ENCODE assay signal across 32 cellular contexts in genomic region chr7:54632696-54633095, GRCh38.
"Had no signal": no experiment of that assay in that cellular context is flagged by ENCODE, and none has a peak within 500 bp of the region (broad histone marks: within the 10 kb centered on the region; RNA-seq: fewer than 3 reads in every experiment).

No MANE protein-coding gene starts in this region.

- H3K9me3 ChIP-seq: gastroesophageal sphincter, neutrophil, thoracic aorta, uterus had no signal

- H3K27ac ChIP-seq: gastroesophageal sphincter, left lung, neutrophil, skin epidermis, thoracic aorta, uterus, WERI-Rb-1 had no signal

- DNase-seq: activated CD4-positive, alpha-beta memory T cell treated with anti-CD3 and anti-CD28 coated beads for 36 hours; activated CD4-positive, alpha-beta T cell treated with anti-CD3 and anti-CD28 coated beads, Interleukin-2, amount 10 ng/mL, durations not matched to agents 24 days and 14 days; activated CD4-positive, CD25-positive, alpha-beta regulatory T cell treated with anti-CD3 and anti-CD28 coated beads, Interleukin-2, amount 50 U/mL, for 72 hours; activated CD8-positive, alpha-beta memory T cell treated with anti-CD3 and anti-CD28 coated beads, Interleukin-2, amount 50 U/mL, for 4 hours; activated gamma-delta T cell; activated naive CD4-positive, alpha-beta T cell treated with anti-CD3 and anti-CD28 coated beads, Interleukin-2, amount 50 U/mL, for 16 hours; activated T-cell treated with anti-CD3 and anti-CD28 coated beads, Interleukin-2, amount 50 U/mL, for 1 hour; amniotic stem cell; caudate nucleus; cortex of kidney; effector memory CD8-positive, alpha-beta T cell; hippocampal formation; kidney glomerular epithelial cell; left lung; naive B cell; nephron progenitor cell; stimulated activated CD4-positive, alpha-beta T cell treated with anti-CD3 and anti-CD28 coated beads, Interleukin-4, amount 100 ng/mL, for 24 hours; T-helper 9 cell; uterus; WERI-Rb-1 had no signal

- H3K4me3 Mint-ChIP-seq: activated CD4-positive, alpha-beta memory T cell treated with anti-CD3 and anti-CD28 coated beads for 36 hours; activated CD4-positive, alpha-beta T cell treated with anti-CD3 and anti-CD28 coated beads, Interleukin-2, amount 10 ng/mL, durations not matched to agents 24 days and 14 days; effector memory CD8-positive, alpha-beta T cell; nephron progenitor cell; stimulated activated effector memory CD8-positive, alpha-beta T cell treated with anti-CD3 and anti-CD28 coated beads, Interleukin-12 subunit alpha, Interleukin-12 subunit beta, amount 100 ng/mL, for 72 hours; stimulated activated naive CD8-positive, alpha-beta T cell treated with anti-CD3 and anti-CD28 coated beads, Interleukin-15, Interleukin-2, amounts not matched to agents 100 ng/mL and 50 ng/mL, for 24 hours; T-helper 1 cell treated with Interleukin-12 subunit alpha and Interleukin-12 subunit beta and Interleukin-4 antibody, amounts not matched to agents 30 μg/mL and 1 μg/mL, for 36 hours; type B pancreatic cell had no signal

- H3K4me3 ChIP-seq: gastroesophageal sphincter, left lung, lung, skin epidermis, thoracic aorta, uterus had no signal

- H3K4me1 ChIP-seq: gastroesophageal sphincter, left lung, uterus had no signal

- ATAC-seq: effector memory CD8-positive, alpha-beta T cell; gastroesophageal sphincter; left lung; sciatic nerve; stimulated activated effector memory CD8-positive, alpha-beta T cell treated with anti-CD3 and anti-CD28 coated beads, Interleukin-12 subunit alpha, Interleukin-12 subunit beta, amount 100 ng/mL, for 72 hours had no signal

- H3K4me1 Mint-ChIP-seq: activated CD4-positive, alpha-beta T cell treated with anti-CD3 and anti-CD28 coated beads, Interleukin-2, amount 10 ng/mL, durations not matched to agents 24 days and 14 days; naive B cell; nephron progenitor cell; stimulated activated effector memory CD8-positive, alpha-beta T cell treated with anti-CD3 and anti-CD28 coated beads, Interleukin-12 subunit alpha, Interleukin-12 subunit beta, amount 100 ng/mL, for 72 hours had no signal

- H3K27me3 ChIP-seq: gastroesophageal sphincter, left lung, neutrophil, uterus had no signal

- H3K36me3 Mint-ChIP-seq: activated CD4-positive, alpha-beta memory T cell treated with anti-CD3 and anti-CD28 coated beads for 36 hours; naive B cell; stimulated activated effector memory CD8-positive, alpha-beta T cell treated with anti-CD3 and anti-CD28 coated beads, Interleukin-12 subunit alpha, Interleukin-12 subunit beta, amount 100 ng/mL, for 72 hours; type B pancreatic cell had no signal

- H3K27me3 Mint-ChIP-seq: activated CD4-positive, alpha-beta memory T cell treated with anti-CD3 and anti-CD28 coated beads for 36 hours; activated CD4-positive, alpha-beta T cell treated with anti-CD3 and anti-CD28 coated beads, Interleukin-2, amount 10 ng/mL, durations not matched to agents 24 days and 14 days; effector memory CD8-positive, alpha-beta T cell; naive B cell; stimulated activated naive CD8-positive, alpha-beta T cell treated with anti-CD3 and anti-CD28 coated beads, Interleukin-15, Interleukin-2, amounts not matched to agents 100 ng/mL and 50 ng/mL, for 24 hours; type B pancreatic cell had no signal

- FAIRE-seq: astrocyte, endothelial cell of umbilical vein had no signal

- H3K27ac Mint-ChIP-seq: activated CD4-positive, alpha-beta memory T cell treated with anti-CD3 and anti-CD28 coated beads for 36 hours; activated CD4-positive, alpha-beta T cell treated with anti-CD3 and anti-CD28 coated beads, Interleukin-2, amount 10 ng/mL, durations not matched to agents 24 days and 14 days; effector memory CD8-positive, alpha-beta T cell; naive B cell; nephron progenitor cell; stimulated activated effector memory CD8-positive, alpha-beta T cell treated with anti-CD3 and anti-CD28 coated beads, Interleukin-12 subunit alpha, Interleukin-12 subunit beta, amount 100 ng/mL, for 72 hours; stimulated activated naive CD8-positive, alpha-beta T cell treated with anti-CD3 and anti-CD28 coated beads, Interleukin-15, Interleukin-2, amounts not matched to agents 100 ng/mL and 50 ng/mL, for 24 hours; T-helper 1 cell treated with Interleukin-12 subunit alpha and Interleukin-12 subunit beta and Interleukin-4 antibody, amounts not matched to agents 30 μg/mL and 1 μg/mL, for 36 hours; type B pancreatic cell had no signal

- H3K36me3 ChIP-seq: gastroesophageal sphincter, left lung, neutrophil, thoracic aorta, uterus, WERI-Rb-1 had no signal
